ENCODE assay signal across 1 cellular context in genomic region chr12:45192707-45193106, GRCh38.
TF ChIP-seq lines count a peak whose summit lies in the region.

No MANE protein-coding gene starts in this region.

TF ChIP-seq in HepG2, 621 proteins besides CTCF, POLR2A, EP300 and RAD21:
- TF ChIP-seq ZNF224 (CRISPR knock-in tag; IDR thresholded peaks at IDR 0.05) (no peak), NCOR1 (IDR thresholded peaks at IDR 0.05; ENCODE audit: borderline replicate concordance, low read length) (0 out of 2 replicates have a peak, but pooled peaks have one; percentile 12), ARNT (IDR thresholded peaks at IDR 0.05) (no peak), ELK4 (CRISPR knock-in tag; IDR thresholded peaks at IDR 0.05; ENCODE audit: borderline replicate concordance) (no peak)
